ENCODE assay signal across 8 cellular contexts in genomic region chr16:81204794-81205680, GRCh38. TPM values are rescaled to one million over a fixed set of nuclear protein-coding genes. Genes with fewer than 3 reads are reported as not detected.
DNase-seq lines count a peak whose midpoint lies in the region; ATAC-seq, FAIRE-seq and TF ChIP-seq lines count a peak whose summit lies in the region.

No MANE protein-coding gene starts in this region.

- TF ChIP-seq POLR2A in GM12892 (IDR thresholded peaks at IDR 0.05; ENCODE audit: low read depth, low read length) = no peak

- ATAC-seq in left ventricle myocardium superior = peak; percentile 51
- peak; percentile 78 for ATAC-seq in sciatic nerve
- ATAC-seq in GM21576 (IDR thresholded peaks at IDR 0.05; ENCODE audit: unreplicated experiment) = no peak

- DNase-seq in AG09319 (ENCODE audit: extremely low read depth, low read depth) (peak; percentile 27), GM12892 (ENCODE audit: insufficient read length) (peak; percentile 42), NCI-H748 (lab: John Stamatoyannopoulos, UW; ENCODE audit: unreplicated experiment) (peak; percentile 39), left ventricle myocardium superior (no peak), sciatic nerve (ENCODE audit: low spot score) (peak; percentile 69), NCI-H128 (lab: John Stamatoyannopoulos, UW; ENCODE audit: unreplicated experiment) (no peak)
- peak; percentile 26 for DNase-seq in activated naive CD4-positive, alpha-beta T cell treated with anti-CD3 and anti-CD28 coated beads, Interleukin-2, amount 50 U/mL, for 16 hours

- FAIRE-seq in GM12892 (lab: Jason Lieb, UNC) = no peak

- peak; percentile 81 for TF ChIP-seq CTCF in AG09319 (IDR thresholded peaks at IDR 0.05; ENCODE audit: low read depth, low read length)

- intact Hi-C loops in left ventricle myocardium superior (cut with micrococcal nuclease) = no loop called here
- intact Hi-C loops in sciatic nerve (cut with DNase I) = no loop called here

RNA-seq across cellular contexts. Expression of gene BCO1, which starts 33.5 kb away (rescaled TPM):
- polyA plus RNA-seq in GM12892 (2012; ENCODE audit: missing spikeins) = not detected
- total RNA-seq in left ventricle myocardium superior (not detected), sciatic nerve (not detected)

Comparison
In these comparisons a context has a peak if more than half of its experiments do, and no peak if none do; other contexts are left out.
1. DNase-seq: peak in AG09319 (single experiment), GM12892 (single experiment), NCI-H748 (single experiment), activated naive CD4-positive, alpha-beta T cell treated with anti-CD3 and anti-CD28 coated beads, Interleukin-2, amount 50 U/mL, for 16 hours (single experiment) and sciatic nerve (single experiment); none in left ventricle myocardium superior (single experiment) and NCI-H128 (single experiment).